In the genomic region with DNA sequence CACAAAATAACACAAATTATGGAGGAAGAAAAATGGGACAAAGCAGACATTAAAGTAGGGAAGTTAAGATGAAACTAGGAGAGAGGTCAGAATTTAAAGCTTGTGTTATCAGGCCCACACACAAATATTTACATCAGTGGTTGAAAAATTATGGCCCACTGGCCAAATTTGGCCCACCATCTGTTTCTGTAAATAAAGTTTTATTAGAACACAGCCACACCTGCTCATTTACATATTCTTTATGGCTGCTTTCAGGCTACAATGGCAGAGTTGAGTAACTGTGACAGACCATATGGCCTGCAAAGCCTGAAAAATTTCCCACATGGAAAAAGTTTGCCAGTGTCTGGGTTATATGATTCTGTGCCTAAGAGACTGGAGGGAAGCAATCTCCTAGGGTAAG, we compare ENCODE assay signal across 1 cellular context.
TF ChIP-seq lines count a peak whose summit lies in the region.

No MANE protein-coding gene starts in this region.

TF ChIP-seq in K562, 482 proteins besides CTCF, POLR2A, EP300 and RAD21 (continued from another document):
- TF ChIP-seq, protein P1, sequence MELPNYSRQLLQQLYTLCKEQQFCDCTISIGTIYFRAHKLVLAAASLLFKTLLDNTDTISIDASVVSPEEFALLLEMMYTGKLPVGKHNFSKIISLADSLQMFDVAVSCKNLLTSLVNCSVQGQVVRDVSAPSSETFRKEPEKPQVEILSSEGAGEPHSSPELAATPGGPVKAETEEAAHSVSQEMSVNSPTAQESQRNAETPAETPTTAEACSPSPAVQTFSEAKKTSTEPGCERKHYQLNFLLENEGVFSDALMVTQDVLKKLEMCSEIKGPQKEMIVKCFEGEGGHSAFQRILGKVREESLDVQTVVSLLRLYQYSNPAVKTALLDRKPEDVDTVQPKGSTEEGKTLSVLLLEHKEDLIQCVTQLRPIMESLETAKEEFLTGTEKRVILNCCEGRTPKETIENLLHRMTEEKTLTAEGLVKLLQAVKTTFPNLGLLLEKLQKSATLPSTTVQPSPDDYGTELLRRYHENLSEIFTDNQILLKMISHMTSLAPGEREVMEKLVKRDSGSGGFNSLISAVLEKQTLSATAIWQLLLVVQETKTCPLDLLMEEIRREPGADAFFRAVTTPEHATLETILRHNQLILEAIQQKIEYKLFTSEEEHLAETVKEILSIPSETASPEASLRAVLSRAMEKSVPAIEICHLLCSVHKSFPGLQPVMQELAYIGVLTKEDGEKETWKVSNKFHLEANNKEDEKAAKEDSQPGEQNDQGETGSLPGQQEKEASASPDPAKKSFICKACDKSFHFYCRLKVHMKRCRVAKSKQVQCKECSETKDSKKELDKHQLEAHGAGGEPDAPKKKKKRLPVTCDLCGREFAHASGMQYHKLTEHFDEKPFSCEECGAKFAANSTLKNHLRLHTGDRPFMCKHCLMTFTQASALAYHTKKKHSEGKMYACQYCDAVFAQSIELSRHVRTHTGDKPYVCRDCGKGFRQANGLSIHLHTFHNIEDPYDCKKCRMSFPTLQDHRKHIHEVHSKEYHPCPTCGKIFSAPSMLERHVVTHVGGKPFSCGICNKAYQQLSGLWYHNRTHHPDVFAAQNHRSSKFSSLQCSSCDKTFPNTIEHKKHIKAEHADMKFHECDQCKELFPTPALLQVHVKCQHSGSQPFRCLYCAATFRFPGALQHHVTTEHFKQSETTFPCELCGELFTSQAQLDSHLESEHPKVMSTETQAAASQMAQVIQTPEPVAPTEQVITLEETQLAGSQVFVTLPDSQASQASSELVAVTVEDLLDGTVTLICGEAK (IDR thresholded peaks at IDR 0.05) = peak; percentile 98
- TF ChIP-seq, protein P1 (CRISPR knock-in tag; IDR thresholded peaks at IDR 0.05) = peak; percentile 97
- TF ChIP-seq KAT2B (IDR thresholded peaks at IDR 0.05; ENCODE audit: low read depth, low read length) = no peak
- TF ChIP-seq, protein P2, sequence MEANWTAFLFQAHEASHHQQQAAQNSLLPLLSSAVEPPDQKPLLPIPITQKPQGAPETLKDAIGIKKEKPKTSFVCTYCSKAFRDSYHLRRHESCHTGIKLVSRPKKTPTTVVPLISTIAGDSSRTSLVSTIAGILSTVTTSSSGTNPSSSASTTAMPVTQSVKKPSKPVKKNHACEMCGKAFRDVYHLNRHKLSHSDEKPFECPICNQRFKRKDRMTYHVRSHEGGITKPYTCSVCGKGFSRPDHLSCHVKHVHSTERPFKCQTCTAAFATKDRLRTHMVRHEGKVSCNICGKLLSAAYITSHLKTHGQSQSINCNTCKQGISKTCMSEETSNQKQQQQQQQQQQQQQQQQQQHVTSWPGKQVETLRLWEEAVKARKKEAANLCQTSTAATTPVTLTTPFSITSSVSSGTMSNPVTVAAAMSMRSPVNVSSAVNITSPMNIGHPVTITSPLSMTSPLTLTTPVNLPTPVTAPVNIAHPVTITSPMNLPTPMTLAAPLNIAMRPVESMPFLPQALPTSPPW (CRISPR knock-in tag; IDR thresholded peaks at IDR 0.05) = no peak
- no peak for TF ChIP-seq RBM17 (IDR thresholded peaks at IDR 0.05; ENCODE audit: borderline replicate concordance, low read depth, low read length)
- TF ChIP-seq ADNP (tag; IDR thresholded peaks at IDR 0.05) = peak; percentile 41; the same call in 1 of the 2 replicates
- TF ChIP-seq ZNF347 (CRISPR knock-in tag; IDR thresholded peaks at IDR 0.05; ENCODE audit: low read depth) = no peak
- no peak for TF ChIP-seq CEBPG (CRISPR knock-in tag; IDR thresholded peaks at IDR 0.05)
- TF ChIP-seq CEBPG (tag; conservative IDR thresholded peaks at IDR 0.05 in 1 of 2, IDR thresholded peaks at IDR 0.05 in 1 of 2) = no peak
- no peak for TF ChIP-seq ZNF184 (CRISPR knock-in tag; IDR thresholded peaks at IDR 0.05)
- no peak for TF ChIP-seq ZNF174 (CRISPR knock-in tag; IDR thresholded peaks at IDR 0.05)
- TF ChIP-seq SMC3 (conservative IDR thresholded peaks at IDR 0.05; ENCODE audit: insufficient read depth, low read depth, low read length) = no peak
- 0 out of 2 replicates have a peak, but pooled peaks have one; percentile 9 for TF ChIP-seq ZFX (CRISPR knock-in tag; IDR thresholded peaks at IDR 0.05)
- 0 out of 2 replicates have a peak, but pooled peaks have one; percentile 21 for TF ChIP-seq NFIC (IDR thresholded peaks at IDR 0.05)
- no peak for TF ChIP-seq ASH1L (IDR thresholded peaks at IDR 0.05; ENCODE audit: borderline replicate concordance, low read depth, partially characterized antibody)
- TF ChIP-seq, protein P3, sequence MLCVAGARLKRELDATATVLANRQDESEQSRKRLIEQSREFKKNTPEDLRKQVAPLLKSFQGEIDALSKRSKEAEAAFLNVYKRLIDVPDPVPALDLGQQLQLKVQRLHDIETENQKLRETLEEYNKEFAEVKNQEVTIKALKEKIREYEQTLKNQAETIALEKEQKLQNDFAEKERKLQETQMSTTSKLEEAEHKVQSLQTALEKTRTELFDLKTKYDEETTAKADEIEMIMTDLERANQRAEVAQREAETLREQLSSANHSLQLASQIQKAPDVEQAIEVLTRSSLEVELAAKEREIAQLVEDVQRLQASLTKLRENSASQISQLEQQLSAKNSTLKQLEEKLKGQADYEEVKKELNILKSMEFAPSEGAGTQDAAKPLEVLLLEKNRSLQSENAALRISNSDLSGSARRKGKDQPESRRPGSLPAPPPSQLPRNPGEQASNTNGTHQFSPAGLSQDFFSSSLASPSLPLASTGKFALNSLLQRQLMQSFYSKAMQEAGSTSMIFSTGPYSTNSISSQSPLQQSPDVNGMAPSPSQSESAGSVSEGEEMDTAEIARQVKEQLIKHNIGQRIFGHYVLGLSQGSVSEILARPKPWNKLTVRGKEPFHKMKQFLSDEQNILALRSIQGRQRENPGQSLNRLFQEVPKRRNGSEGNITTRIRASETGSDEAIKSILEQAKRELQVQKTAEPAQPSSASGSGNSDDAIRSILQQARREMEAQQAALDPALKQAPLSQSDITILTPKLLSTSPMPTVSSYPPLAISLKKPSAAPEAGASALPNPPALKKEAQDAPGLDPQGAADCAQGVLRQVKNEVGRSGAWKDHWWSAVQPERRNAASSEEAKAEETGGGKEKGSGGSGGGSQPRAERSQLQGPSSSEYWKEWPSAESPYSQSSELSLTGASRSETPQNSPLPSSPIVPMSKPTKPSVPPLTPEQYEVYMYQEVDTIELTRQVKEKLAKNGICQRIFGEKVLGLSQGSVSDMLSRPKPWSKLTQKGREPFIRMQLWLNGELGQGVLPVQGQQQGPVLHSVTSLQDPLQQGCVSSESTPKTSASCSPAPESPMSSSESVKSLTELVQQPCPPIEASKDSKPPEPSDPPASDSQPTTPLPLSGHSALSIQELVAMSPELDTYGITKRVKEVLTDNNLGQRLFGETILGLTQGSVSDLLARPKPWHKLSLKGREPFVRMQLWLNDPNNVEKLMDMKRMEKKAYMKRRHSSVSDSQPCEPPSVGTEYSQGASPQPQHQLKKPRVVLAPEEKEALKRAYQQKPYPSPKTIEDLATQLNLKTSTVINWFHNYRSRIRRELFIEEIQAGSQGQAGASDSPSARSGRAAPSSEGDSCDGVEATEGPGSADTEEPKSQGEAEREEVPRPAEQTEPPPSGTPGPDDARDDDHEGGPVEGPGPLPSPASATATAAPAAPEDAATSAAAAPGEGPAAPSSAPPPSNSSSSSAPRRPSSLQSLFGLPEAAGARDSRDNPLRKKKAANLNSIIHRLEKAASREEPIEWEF (CRISPR knock-in tag; IDR thresholded peaks at IDR 0.05) = no peak
- no peak for TF ChIP-seq ARHGAP35 (IDR thresholded peaks at IDR 0.05; ENCODE audit: partially characterized antibody)
- no peak for TF ChIP-seq NR2C2 (CRISPR knock-in tag; IDR thresholded peaks at IDR 0.05)
- no peak for TF ChIP-seq NR2C2 (tag; IDR thresholded peaks at IDR 0.05)
- no peak for TF ChIP-seq HMGN3 (IDR thresholded peaks at IDR 0.05; ENCODE audit: borderline replicate concordance, extremely low read depth, insufficient read length, low read depth, low read length)
- TF ChIP-seq EP400 (IDR thresholded peaks at IDR 0.05) = no peak
- no peak for TF ChIP-seq TBP (optimal IDR thresholded peaks at IDR 0.05; ENCODE audit: low read depth, low read length)
- TF ChIP-seq, protein P4, sequence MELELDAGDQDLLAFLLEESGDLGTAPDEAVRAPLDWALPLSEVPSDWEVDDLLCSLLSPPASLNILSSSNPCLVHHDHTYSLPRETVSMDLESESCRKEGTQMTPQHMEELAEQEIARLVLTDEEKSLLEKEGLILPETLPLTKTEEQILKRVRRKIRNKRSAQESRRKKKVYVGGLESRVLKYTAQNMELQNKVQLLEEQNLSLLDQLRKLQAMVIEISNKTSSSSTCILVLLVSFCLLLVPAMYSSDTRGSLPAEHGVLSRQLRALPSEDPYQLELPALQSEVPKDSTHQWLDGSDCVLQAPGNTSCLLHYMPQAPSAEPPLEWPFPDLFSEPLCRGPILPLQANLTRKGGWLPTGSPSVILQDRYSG (tag; conservative IDR thresholded peaks at IDR 0.05; ENCODE audit: low read depth) = no peak
- TF ChIP-seq, protein P5, sequence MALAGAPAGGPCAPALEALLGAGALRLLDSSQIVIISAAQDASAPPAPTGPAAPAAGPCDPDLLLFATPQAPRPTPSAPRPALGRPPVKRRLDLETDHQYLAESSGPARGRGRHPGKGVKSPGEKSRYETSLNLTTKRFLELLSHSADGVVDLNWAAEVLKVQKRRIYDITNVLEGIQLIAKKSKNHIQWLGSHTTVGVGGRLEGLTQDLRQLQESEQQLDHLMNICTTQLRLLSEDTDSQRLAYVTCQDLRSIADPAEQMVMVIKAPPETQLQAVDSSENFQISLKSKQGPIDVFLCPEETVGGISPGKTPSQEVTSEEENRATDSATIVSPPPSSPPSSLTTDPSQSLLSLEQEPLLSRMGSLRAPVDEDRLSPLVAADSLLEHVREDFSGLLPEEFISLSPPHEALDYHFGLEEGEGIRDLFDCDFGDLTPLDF (CRISPR knock-in tag; IDR thresholded peaks at IDR 0.05) = no peak
- TF ChIP-seq, protein P6, sequence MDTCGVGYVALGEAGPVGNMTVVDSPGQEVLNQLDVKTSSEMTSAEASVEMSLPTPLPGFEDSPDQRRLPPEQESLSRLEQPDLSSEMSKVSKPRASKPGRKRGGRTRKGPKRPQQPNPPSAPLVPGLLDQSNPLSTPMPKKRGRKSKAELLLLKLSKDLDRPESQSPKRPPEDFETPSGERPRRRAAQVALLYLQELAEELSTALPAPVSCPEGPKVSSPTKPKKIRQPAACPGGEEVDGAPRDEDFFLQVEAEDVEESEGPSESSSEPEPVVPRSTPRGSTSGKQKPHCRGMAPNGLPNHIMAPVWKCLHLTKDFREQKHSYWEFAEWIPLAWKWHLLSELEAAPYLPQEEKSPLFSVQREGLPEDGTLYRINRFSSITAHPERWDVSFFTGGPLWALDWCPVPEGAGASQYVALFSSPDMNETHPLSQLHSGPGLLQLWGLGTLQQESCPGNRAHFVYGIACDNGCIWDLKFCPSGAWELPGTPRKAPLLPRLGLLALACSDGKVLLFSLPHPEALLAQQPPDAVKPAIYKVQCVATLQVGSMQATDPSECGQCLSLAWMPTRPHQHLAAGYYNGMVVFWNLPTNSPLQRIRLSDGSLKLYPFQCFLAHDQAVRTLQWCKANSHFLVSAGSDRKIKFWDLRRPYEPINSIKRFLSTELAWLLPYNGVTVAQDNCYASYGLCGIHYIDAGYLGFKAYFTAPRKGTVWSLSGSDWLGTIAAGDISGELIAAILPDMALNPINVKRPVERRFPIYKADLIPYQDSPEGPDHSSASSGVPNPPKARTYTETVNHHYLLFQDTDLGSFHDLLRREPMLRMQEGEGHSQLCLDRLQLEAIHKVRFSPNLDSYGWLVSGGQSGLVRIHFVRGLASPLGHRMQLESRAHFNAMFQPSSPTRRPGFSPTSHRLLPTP (IDR thresholded peaks at IDR 0.05; ENCODE audit: borderline replicate concordance, extremely low read depth, insufficient read length) = no peak
- no peak for TF ChIP-seq HLTF (IDR thresholded peaks at IDR 0.05)
